ENCODE assay signal across 1 cellular context in the genomic region with DNA sequence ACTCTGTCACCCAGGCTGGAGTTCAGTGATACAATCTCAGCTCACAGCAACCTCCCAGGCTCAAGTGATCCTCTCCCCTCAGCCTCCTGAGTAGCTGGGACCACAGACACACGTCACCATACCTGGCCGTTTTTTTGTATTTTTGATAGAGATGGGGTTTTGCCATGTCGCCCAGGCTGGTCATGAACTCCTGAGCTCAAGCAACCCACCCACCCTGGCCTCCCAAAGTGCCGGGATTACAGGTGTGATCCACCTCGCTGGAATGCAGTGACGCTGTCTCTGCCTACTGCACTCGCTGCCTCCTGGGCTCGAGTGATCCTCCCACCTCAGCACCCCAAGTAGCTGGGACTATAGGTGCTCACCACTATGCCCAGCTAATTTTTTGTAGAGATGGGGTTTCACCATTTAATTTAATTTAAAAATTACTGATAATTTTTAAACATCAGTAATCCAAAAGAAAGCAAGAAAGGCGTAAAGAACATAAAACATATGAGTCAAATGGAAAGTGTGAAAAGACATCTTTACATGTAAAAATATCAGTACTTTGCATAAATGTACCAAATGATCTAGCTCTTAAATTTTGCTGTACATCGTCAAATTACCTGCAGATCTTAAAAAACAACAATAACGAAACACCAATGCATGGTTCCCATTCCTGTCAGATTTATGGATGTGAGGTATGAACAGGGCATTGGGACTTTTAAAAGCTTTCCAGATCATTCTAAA.
TF ChIP-seq lines count a peak whose summit lies in the region.

No MANE protein-coding gene starts in this region.

TF ChIP-seq in K562, 482 proteins besides CTCF, POLR2A, EP300 and RAD21 (continued from another document):
- TF ChIP-seq SRSF9 (IDR thresholded peaks at IDR 0.05; ENCODE audit: borderline replicate concordance, low read depth, low read length) = no peak
- TF ChIP-seq ZFP36 (IDR thresholded peaks at IDR 0.05; ENCODE audit: low read depth, low read length, partially characterized antibody) = no peak
- TF ChIP-seq, protein P1, sequence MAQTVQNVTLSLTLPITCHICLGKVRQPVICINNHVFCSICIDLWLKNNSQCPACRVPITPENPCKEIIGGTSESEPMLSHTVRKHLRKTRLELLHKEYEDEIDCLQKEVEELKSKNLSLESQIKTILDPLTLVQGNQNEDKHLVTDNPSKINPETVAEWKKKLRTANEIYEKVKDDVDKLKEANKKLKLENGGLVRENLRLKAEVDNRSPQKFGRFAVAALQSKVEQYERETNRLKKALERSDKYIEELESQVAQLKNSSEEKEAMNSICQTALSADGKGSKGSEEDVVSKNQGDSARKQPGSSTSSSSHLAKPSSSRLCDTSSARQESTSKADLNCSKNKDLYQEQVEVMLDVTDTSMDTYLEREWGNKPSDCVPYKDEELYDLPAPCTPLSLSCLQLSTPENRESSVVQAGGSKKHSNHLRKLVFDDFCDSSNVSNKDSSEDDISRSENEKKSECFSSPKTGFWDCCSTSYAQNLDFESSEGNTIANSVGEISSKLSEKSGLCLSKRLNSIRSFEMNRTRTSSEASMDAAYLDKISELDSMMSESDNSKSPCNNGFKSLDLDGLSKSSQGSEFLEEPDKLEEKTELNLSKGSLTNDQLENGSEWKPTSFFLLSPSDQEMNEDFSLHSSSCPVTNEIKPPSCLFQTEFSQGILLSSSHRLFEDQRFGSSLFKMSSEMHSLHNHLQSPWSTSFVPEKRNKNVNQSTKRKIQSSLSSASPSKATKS (CRISPR knock-in tag; IDR thresholded peaks at IDR 0.05) = no peak
- TF ChIP-seq NRF1 (conservative IDR thresholded peaks at IDR 0.05 in 1 of 2, IDR thresholded peaks at IDR 0.05 in 1 of 2) = no peak
- no peak for TF ChIP-seq GABPB2 (CRISPR knock-in tag; conservative IDR thresholded peaks at IDR 0.05)
- TF ChIP-seq KLF1 (tag; IDR thresholded peaks at IDR 0.05) = no peak
- TF ChIP-seq, protein P2, sequence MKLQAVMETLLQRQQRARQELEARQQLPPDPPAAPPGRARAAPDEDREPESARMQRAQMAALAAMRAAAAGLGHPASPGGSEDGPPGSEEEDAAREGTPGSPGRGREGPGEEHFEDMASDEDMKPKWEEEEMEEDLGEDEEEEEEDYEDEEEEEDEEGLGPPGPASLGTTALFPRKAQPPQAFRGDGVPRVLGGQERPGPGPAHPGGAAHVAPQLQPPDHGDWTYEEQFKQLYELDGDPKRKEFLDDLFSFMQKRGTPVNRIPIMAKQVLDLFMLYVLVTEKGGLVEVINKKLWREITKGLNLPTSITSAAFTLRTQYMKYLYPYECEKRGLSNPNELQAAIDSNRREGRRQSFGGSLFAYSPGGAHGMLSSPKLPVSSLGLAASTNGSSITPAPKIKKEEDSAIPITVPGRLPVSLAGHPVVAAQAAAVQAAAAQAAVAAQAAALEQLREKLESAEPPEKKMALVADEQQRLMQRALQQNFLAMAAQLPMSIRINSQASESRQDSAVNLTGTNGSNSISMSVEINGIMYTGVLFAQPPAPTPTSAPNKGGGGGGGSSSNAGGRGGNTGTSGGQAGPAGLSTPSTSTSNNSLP (IDR thresholded peaks at IDR 0.05; ENCODE audit: borderline replicate concordance, low read depth, low read length) = no peak
- no peak for TF ChIP-seq NCOA6 (IDR thresholded peaks at IDR 0.05)
- no peak for TF ChIP-seq SMAD1 (IDR thresholded peaks at IDR 0.05; ENCODE audit: low read depth, low read length, partially characterized antibody)
- no peak for TF ChIP-seq ZBED1 (IDR thresholded peaks at IDR 0.05)
- no peak for TF ChIP-seq HIVEP1 (CRISPR knock-in tag; IDR thresholded peaks at IDR 0.05)
